Comparison of ENCODE assay signal across 1 cellular context in genomic region chr5:179730356-179730755, GRCh38.
TF ChIP-seq lines count a peak whose summit lies in the region.

No MANE protein-coding gene starts in this region.

TF ChIP-seq in HEK293T, 16 proteins besides CTCF, POLR2A, EP300 and RAD21:
- TF ChIP-seq HDGF (IDR thresholded peaks at IDR 0.05; ENCODE audit: borderline replicate concordance) (no peak), FOXK2 (IDR thresholded peaks at IDR 0.05) (no peak), PKNOX1 (IDR thresholded peaks at IDR 0.05) (0 out of 2 replicates have a peak, but pooled peaks have one; percentile 11), FOXM1 (IDR thresholded peaks at IDR 0.05; ENCODE audit: borderline replicate concordance) (no peak), ARNT (IDR thresholded peaks at IDR 0.05) (no peak)
